ENCODE assay signal across 9 cellular contexts in genomic region chr11:124867700-124868099, GRCh38. TPM values are rescaled to one million over a fixed set of nuclear protein-coding genes. Genes with fewer than 3 reads are reported as not detected.
A peak's percentile ranks its signal among the peaks of the same experiment; 100 is the strongest.
DNase-seq lines count a peak whose midpoint lies in the region; ATAC-seq and TF ChIP-seq lines count a peak whose summit lies in the region.
"Had no signal": no experiment of that assay in that cellular context is flagged by ENCODE, and none has a peak within 500 bp of the region (broad histone marks: within the 10 kb centered on the region; RNA-seq: fewer than 3 reads in every experiment).

No MANE protein-coding gene starts in this region.

- no peaks in the 10 kb centered on the region for H3K36me3 Mint-ChIP-seq in activated naive CD4-positive, alpha-beta T cell treated with anti-CD3 and anti-CD28 coated beads for 36 hours (ENCODE audit: low read depth)

- CTCF ChIA-PET in activated naive CD4-positive, alpha-beta T cell treated with anti-CD3 and anti-CD28 coated beads for 36 hours (lab: Charles Lee): interaction anchor here (1.2 to 3.0 kb wide), 8 partner anchors 10 to 121 kb away, joined by 3 to 47 read pairs (median 5); no protein-coding TSS in a partner anchor
- CTCF ChIA-PET in SK-N-SH (lab: Yijun Ruan, JAX): interaction anchor here (0.8 to 7.4 kb wide), 39 partner anchors 10 to 465 kb away, joined by 3 to 220 read pairs (median 8); partner anchors contain the start of genes ESAM, MSANTD2, SIAE and SPA17

- no peaks in the 10 kb centered on the region for H3K9me2 ChIP-seq in SK-N-SH

- H3K27me3 ChIP-seq in SK-N-SH (ENCODE audit: insufficient read depth): peaks cover 63% of the 10 kb centered on the region
- H3K27me3 ChIP-seq in thoracic aorta (replicated peaks; ENCODE audit: insufficient read depth): peaks cover 22% of the 10 kb centered on the region

- H3K4me1 ChIP-seq in SK-N-SH (ENCODE audit: control insufficient read depth in 1 of 2, insufficient read depth in 2 of 2, low read depth in 1 of 2, low read length in 1 of 2): peaks cover 4 to 24% of the 10 kb centered on the region in 2 experiments; a peak in 1 of 4 replicates
- H3K4me1 ChIP-seq in thoracic aorta (ENCODE audit: control insufficient read depth in 1 of 2, low read depth in 2 of 2): peaks cover 27 to 37% of the 10 kb centered on the region in 2 donors

- TF ChIP-seq CTCF in SK-N-SH (IDR thresholded peaks at IDR 0.05) (peak; percentile 56), foreskin fibroblast (IDR thresholded peaks at IDR 0.05; ENCODE audit: low read depth, low read length) (peak; percentile 39), thoracic aorta (IDR thresholded peaks at IDR 0.05) (peak; percentile 38)

- ATAC-seq in HG02885 (IDR thresholded peaks at IDR 0.05; ENCODE audit: poor library complexity, unreplicated experiment) (peak; percentile 69), thoracic aorta (ENCODE audit: insufficient number of reproducible peaks, low FRiP score, low read depth) (no peak)

- no peak overlapping the region for H3K4me3 Mint-ChIP-seq in activated naive CD4-positive, alpha-beta T cell treated with anti-CD3 and anti-CD28 coated beads for 36 hours

- H3K79me2 ChIP-seq in SK-N-SH (ENCODE audit: insufficient read depth): no peaks in the 10 kb centered on the region

- H2AFZ ChIP-seq in SK-N-SH (ENCODE audit: low read depth): no peak overlapping the region

- H3K27ac ChIP-seq in SK-N-SH (ENCODE audit: low read depth in 2 of 2, low read length in 1 of 2) (no peak overlapping the region), thoracic aorta (no peak overlapping the region)
- H3K27ac ChIP-seq: skin epidermis had no signal

- POLR2A ChIA-PET in SK-N-SH (lab: Yijun Ruan, JAX): interaction anchor here (1.4 kb wide), 1 partner anchor 9 kb away, joined by 3 read pairs; no protein-coding TSS in a partner anchor

- H3K4me3 ChIP-seq in SK-N-SH (ENCODE audit: low read depth in 2 of 2, low read length in 1 of 2) (no peak overlapping the region), foreskin fibroblast (ENCODE audit: low read depth in 1 of 2, low read length in 2 of 2) (no peak overlapping the region), thoracic aorta (no peak overlapping the region)
- H3K4me3 ChIP-seq: skin epidermis had no signal

- peaks cover 37% of the 10 kb centered on the region for H3K4me1 Mint-ChIP-seq in activated naive CD4-positive, alpha-beta T cell treated with anti-CD3 and anti-CD28 coated beads for 36 hours (ENCODE audit: low read depth)

- H3K9ac ChIP-seq in SK-N-SH: no peak overlapping the region

- peak; percentile 45 for DNase-seq in activated naive CD4-positive, alpha-beta T cell treated with anti-CD3 and anti-CD28 coated beads for 36 hours
- DNase-seq in activated naive CD4-positive, alpha-beta T cell treated with Interleukin-2 at 50 U/mL for 16 hours: no peak
- DNase-seq in SK-N-SH (peak; percentile 87), foreskin fibroblast (peak in 1 of 2 donors; percentile 69), thoracic aorta (ENCODE audit: low spot score) (no peak), hippocampal formation (lab: John Stamatoyannopoulos, UW) (no peak), NCI-H187 treated with DMSO at 0.1 percent for 48 hours (lab: John Stamatoyannopoulos, UW) (no peak)

- no peaks in the 10 kb centered on the region for H3K9me3 Mint-ChIP-seq in activated naive CD4-positive, alpha-beta T cell treated with anti-CD3 and anti-CD28 coated beads for 36 hours

- no peak overlapping the region for H3K27ac Mint-ChIP-seq in activated naive CD4-positive, alpha-beta T cell treated with anti-CD3 and anti-CD28 coated beads for 36 hours

- 3% methylated on average over 8 of the region's 8 CpGs for WGBS in SK-N-SH (ENCODE audit: low lambda C conversion rate)

- no peak for TF ChIP-seq EP300 in SK-N-SH (IDR thresholded peaks at IDR 0.05; ENCODE audit: borderline replicate concordance in 1 of 2, low read depth in 1 of 2, low read length in 1 of 2)

- H3F3A ChIP-seq in SK-N-SH (replicated peaks; ENCODE audit: insufficient read depth): no peaks in the 10 kb centered on the region

- TF ChIP-seq RAD21 in SK-N-SH (IDR thresholded peaks at IDR 0.05; ENCODE audit: low read length): peak; percentile 70

- H3K36me3 ChIP-seq in SK-N-SH (replicated peaks in 1 of 2; ENCODE audit: control insufficient read depth in 1 of 2, insufficient read depth in 2 of 2, low read length in 1 of 2): no peaks in the 10 kb centered on the region
- H3K36me3 ChIP-seq in thoracic aorta: no peaks in the 10 kb centered on the region

- peaks cover 84% of the 10 kb centered on the region for H3K27me3 Mint-ChIP-seq in activated naive CD4-positive, alpha-beta T cell treated with anti-CD3 and anti-CD28 coated beads for 36 hours (ENCODE audit: low read depth)

- H3K4me2 ChIP-seq in SK-N-SH: no peak overlapping the region

- H3K9me3 ChIP-seq in SK-N-SH: no peaks in the 10 kb centered on the region
- no peaks in the 10 kb centered on the region for H3K9me3 ChIP-seq in thoracic aorta

- no peaks in the 10 kb centered on the region for H4K20me1 ChIP-seq in SK-N-SH (ENCODE audit: insufficient read depth)

- intact Hi-C loops in activated naive CD4-positive, alpha-beta T cell treated with anti-CD3 and anti-CD28 coated beads for 36 hours (cut with micrococcal nuclease): loop anchor here (1.0 to 10.0 kb wide), 5 partner anchors 25 to 453 kb away; no protein-coding TSS in a partner anchor

TF ChIP-seq in SK-N-SH, 30 proteins besides CTCF, POLR2A, EP300 and RAD21:
- no peak for TF ChIP-seq TAF1 (IDR thresholded peaks at IDR 0.05; ENCODE audit: borderline replicate concordance, low read depth, low read length)
- TF ChIP-seq SMC3 (IDR thresholded peaks at IDR 0.05; ENCODE audit: low read depth, low read length): peak; percentile 31; the same call in 1 of the 2 replicates
TF ChIP-seq in SK-N-SH: peak in this region for 1.

RNA-seq across cellular contexts. Expression of gene ROBO3, which starts 2.5 kb away (rescaled TPM):
- 10 to 100 TPM; 24.2 to 24.5 TPM for total RNA-seq in activated naive CD4-positive, alpha-beta T cell treated with anti-CD3 and anti-CD28 coated beads for 36 hours
- 59.8 and 61.2 TPM in 2 replicates for polyA plus RNA-seq in SK-N-SH (2012; rRNA removed)
- polyA plus RNA-seq in SK-N-SH (2012; cell fraction: cytosol; rRNA removed): 14.5 and 21.9 TPM in 2 replicates
- polyA plus RNA-seq in SK-N-SH (2012; cell fraction: nucleus; rRNA removed): 309 and 336 TPM in 2 replicates
- 10 to 100 TPM in 1 of 2 donors, 1 to 10 TPM in 1; 5.5 to 13.7 TPM for total RNA-seq in thoracic aorta

RNA-seq across cellular contexts. Expression of gene ROBO4, which starts 30.0 kb away (rescaled TPM):
- total RNA-seq in activated naive CD4-positive, alpha-beta T cell treated with anti-CD3 and anti-CD28 coated beads for 36 hours: not detected
- polyA plus RNA-seq in SK-N-SH (2012; rRNA removed): 0.31 and 0.95 TPM in 2 replicates
- polyA plus RNA-seq in SK-N-SH (2012; cell fraction: cytosol; rRNA removed): 0.13 and 0.45 TPM in 2 replicates
- polyA plus RNA-seq in SK-N-SH (2012; cell fraction: nucleus; rRNA removed): 1.9 and 2.2 TPM in 2 replicates
- 10 to 100 TPM in 1 of 2 donors, 1 to 10 TPM in 1; 8.5 to 18.8 TPM for total RNA-seq in thoracic aorta

RNA-seq across cellular contexts. Expression of gene HEPN1, which starts 51.4 kb away (rescaled TPM):
- not detected for total RNA-seq in activated naive CD4-positive, alpha-beta T cell treated with anti-CD3 and anti-CD28 coated beads for 36 hours
- not detected in 2 replicates for polyA plus RNA-seq in SK-N-SH (2012; rRNA removed)
- not detected in 2 replicates for polyA plus RNA-seq in SK-N-SH (2012; cell fraction: cytosol; rRNA removed)
- polyA plus RNA-seq in SK-N-SH (2012; cell fraction: nucleus; rRNA removed): not detected in 2 replicates
- under 1 TPM in 1 of 2 donors, not detected in 1; 0.41 TPM for total RNA-seq in thoracic aorta

Comparison
In these comparisons a context has a peak if more than half of its experiments do, and no peak if none do; other contexts are left out.
1. DNase-seq: peak in activated naive CD4-positive, alpha-beta T cell treated with anti-CD3 and anti-CD28 coated beads for 36 hours (single experiment) and SK-N-SH (single experiment); none in activated naive CD4-positive, alpha-beta T cell treated with Interleukin-2 at 50 U/mL for 16 hours (single experiment), thoracic aorta (single experiment), hippocampal formation (0 of 2) and NCI-H187 treated with DMSO at 0.1 percent for 48 hours (single experiment).
2. RNA of gene ROBO4, which starts 30.0 kb away (total RNA-seq): 8.5 to 18.8 TPM in thoracic aorta; not detected in activated naive CD4-positive, alpha-beta T cell treated with anti-CD3 and anti-CD28 coated beads for 36 hours; every median in the first group is over 4 times any median in the second.
3. Peak in every context shown above with its lines, with median percentiles within 50 percentile points of each other: CTCF ChIP-seq.